ENCODE assay signal across 15 cellular contexts in genomic region chr7:107233174-107233573, GRCh38.
A peak's percentile ranks its signal among the peaks of the same experiment; 100 is the strongest.
DNase-seq lines count a peak whose midpoint lies in the region; TF ChIP-seq lines count a peak whose summit lies in the region.
"Had no signal": no experiment of that assay in that cellular context is flagged by ENCODE, and none has a peak within 500 bp of the region (broad histone marks: within the 10 kb centered on the region; RNA-seq: fewer than 3 reads in every experiment).

No MANE protein-coding gene starts in this region.

- H3K4me1 ChIP-seq in KMS-11 (ENCODE audit: low read depth, poor library complexity, severe bottlenecking) = peaks cover 25% of the 10 kb centered on the region

- H2AFZ ChIP-seq in KMS-11 (ENCODE audit: low read depth) = no peak overlapping the region

- H3K4me3 ChIP-seq in KMS-11 (IDR thresholded peaks at IDR 0.05; ENCODE audit: insufficient read depth, low read depth, low read length) = no peak overlapping the region
- H3K4me3 ChIP-seq: cardiac muscle cell had no signal

- H3K9ac ChIP-seq in KMS-11 = no peak overlapping the region

- DNase-seq in DMS 273 (lab: John Stamatoyannopoulos, UW; ENCODE audit: unreplicated experiment) (peak; percentile 19), DMS 273 treated with DMSO at 0.1 percent for 48 hours (lab: John Stamatoyannopoulos, UW) (no peak), cerebellum (ENCODE audit: low spot score) (peak; percentile 76), myocyte (ENCODE audit: low read depth) (peak; percentile 60), DMS153 (lab: John Stamatoyannopoulos, UW) (no peak), NCI-H446 treated with DMSO at 0.1 percent for 48 hours (lab: John Stamatoyannopoulos, UW) (no peak)
- DNase-seq in activated naive CD4-positive, alpha-beta T cell treated with Interleukin-2 at 50 U/mL for 16 hours = no peak
- DNase-seq: 8988T; activated B cell treated with CpG ODN at 0.5 μM for 24 hours; activated naive CD4-positive, alpha-beta T cell treated with anti-CD3 and anti-CD28 coated beads, Interleukin-2, amount 50 U/mL, for 16 hours; CD4-positive, alpha-beta T cell; kidney; trophoblast cell had no signal

- TF ChIP-seq CTCF in KMS-11 (conservative IDR thresholded peaks at IDR 0.05; ENCODE audit: low read depth, low read length) = no peak

- H3K79me2 ChIP-seq in KMS-11 (ENCODE audit: insufficient read depth, low read depth) = no peaks in the 10 kb centered on the region

- no peak overlapping the region for H3K27ac ChIP-seq in KMS-11
- H3K27ac ChIP-seq: cardiac muscle cell had no signal

- no peaks in the 10 kb centered on the region for H3K27me3 ChIP-seq in KMS-11 (ENCODE audit: insufficient read depth, low read depth)
- H3K27me3 ChIP-seq: cardiac muscle cell had no signal

- no peaks in the 10 kb centered on the region for H3K36me3 ChIP-seq in KMS-11 (ENCODE audit: insufficient read depth)

- H4K20me1 ChIP-seq in KMS-11 (ENCODE audit: insufficient read depth) = no peaks in the 10 kb centered on the region

- peak overlapping the region; percentile 18 for H3K4me2 ChIP-seq in KMS-11

Comparison
In these comparisons a context has a peak if more than half of its experiments do, and no peak if none do; other contexts are left out.
1. DNase-seq: peak in DMS 273 (single experiment), cerebellum (single experiment) and myocyte (single experiment); none in DMS 273 treated with DMSO at 0.1 percent for 48 hours (single experiment), activated naive CD4-positive, alpha-beta T cell treated with Interleukin-2 at 50 U/mL for 16 hours (single experiment), DMS153 (single experiment) and NCI-H446 treated with DMSO at 0.1 percent for 48 hours (single experiment).